Comparison of ENCODE assay signal across 15 cellular contexts in the genomic region with DNA sequence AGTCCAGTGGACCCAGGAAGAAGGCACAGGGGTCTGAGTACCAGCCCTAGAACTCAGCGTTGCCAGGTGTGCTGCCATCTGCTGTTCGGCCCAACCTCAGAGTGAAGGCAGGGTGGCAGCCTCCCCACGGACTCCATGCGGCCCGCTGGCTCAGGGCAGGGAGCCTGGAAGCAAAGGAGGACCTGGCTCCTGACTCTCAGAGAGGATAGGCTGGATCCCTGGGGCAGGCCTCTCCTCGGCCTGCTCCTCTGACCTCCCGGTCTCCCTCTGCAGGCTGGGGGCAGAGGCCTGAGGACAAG. TPM values are rescaled to one million over a fixed set of nuclear protein-coding genes. Genes with fewer than 3 reads are reported as not detected.
DNase-seq lines count a peak whose midpoint lies in the region; ATAC-seq, FAIRE-seq and TF ChIP-seq lines count a peak whose summit lies in the region.
"Had no signal": no experiment of that assay in that cellular context is flagged by ENCODE, and none has a peak within 500 bp of the region (broad histone marks: within the 10 kb centered on the region; RNA-seq: fewer than 3 reads in every experiment).

No MANE protein-coding gene starts in this region.

- H3K27me3 Mint-ChIP-seq in MCF 10A (ENCODE audit: insufficient read depth, unreplicated experiment), result peaks cover 8% of the 10 kb centered on the region
- no peaks in the 10 kb centered on the region for H3K27me3 Mint-ChIP-seq in activated CD8-positive, alpha-beta T cell treated with anti-CD3 and anti-CD28 coated beads, Interleukin-2, amount 10 ng/mL, durations not matched to agents 7 days and 5 days (ENCODE audit: low read depth)
- H3K27me3 Mint-ChIP-seq: activated B cell treated with CpG ODN at 0.5 μM for 24 hours had no signal

- 59% methylated on average over 5 of the region's 7 CpGs for WGBS in mammary epithelial cell (ENCODE audit: low coverage, missing lambda C conversion rate)

- no peak overlapping the region for H3K4me3 ChIP-seq in mammary epithelial cell (replicated peaks in 1 of 3; ENCODE audit: insufficient read depth in 1 of 3, low read depth in 2 of 3, low read length in 3 of 3)
- H3K4me3 ChIP-seq in dorsolateral prefrontal cortex, result no peak overlapping the region
- H3K4me3 ChIP-seq in retinal pigment epithelial cell (ENCODE audit: low read length), result no peak overlapping the region
- H3K4me3 ChIP-seq: lung had no signal

- FAIRE-seq in H54 (lab: Jason Lieb, UNC), result no peak

- no peak overlapping the region for H3K9ac ChIP-seq in mammary epithelial cell (ENCODE audit: insufficient read depth, low read length)

- H3K9me3 ChIP-seq in mammary epithelial cell (replicated peaks; ENCODE audit: insufficient read depth, low read length), result no peaks in the 10 kb centered on the region

- CTCF ChIA-PET in MCF 10A (lab: Yijun Ruan, JAX) (interaction anchor here (0.7 to 1.4 kb wide), 3 partner anchors 10 to 199 kb away, joined by 3 to 6 read pairs (median 5); partner anchors contain the start of gene MCRS1), mammary epithelial cell (lab: Charles Lee; ENCODE audit: low non-redundant PET) (no interaction called here)
- CTCF ChIA-PET in activated CD8-positive, alpha-beta T cell treated with anti-CD3 and anti-CD28 coated beads, Interleukin-2, amount 10 ng/mL, durations not matched to agents 7 days and 5 days (lab: Charles Lee), result interaction anchor here (2.2 kb wide), 1 partner anchor 22 kb away, joined by 6 read pairs; no protein-coding TSS in a partner anchor

- dilution Hi-C loops in mammary epithelial cell (cut with HindIII; ENCODE audit: low sequenced_read_pairs), result loop anchor here (5.0 kb wide), 2 partner anchors 46 to 109 kb away; no protein-coding TSS in a partner anchor

- H3K36me3 ChIP-seq in mammary epithelial cell (ENCODE audit: insufficient read depth, low read length), result peaks cover 6% of the 10 kb centered on the region

- no peak for DNase-seq in MCF 10A (ENCODE audit: unreplicated experiment)
- no peak for DNase-seq in mammary epithelial cell
- DNase-seq in NCI-H69 (lab: John Stamatoyannopoulos, UW), result peak; percentile 19
- no peak for DNase-seq in dorsolateral prefrontal cortex
- DNase-seq in retinal pigment epithelial cell (ENCODE audit: low read depth), result no peak
- DNase-seq in activated CD8-positive, alpha-beta T cell treated with anti-CD3 and anti-CD28 coated beads, Interleukin-2, amount 10 ng/mL, durations not matched to agents 7 days and 5 days, result no peak
- DNase-seq in stimulated activated naive CD8-positive, alpha-beta T cell treated with anti-CD3 and anti-CD28 coated beads, Interleukin-15, Interleukin-2, amounts not matched to agents 100 U/mL and 50 U/mL, for 24 hours, result no peak
- DNase-seq in H54 (ENCODE audit: insufficient read length, low spot score), result no peak
- DNase-seq: activated B cell treated with CpG ODN at 0.5 μM for 24 hours; activated T-cell treated with anti-CD3 and anti-CD28 coated beads, Interleukin-2, amount 50 U/mL, for 1 hour; C1 segment of cervical spinal cord; effector CD4-positive, alpha-beta T cell; NCI-H187; stimulated activated CD4-positive, alpha-beta T cell treated with anti-CD3 and anti-CD28 coated beads, Interleukin-15, amount 100 ng/mL, for 24 hours had no signal

- no peaks in the 10 kb centered on the region for H3K79me2 ChIP-seq in mammary epithelial cell (ENCODE audit: insufficient read depth, low read length)

- H3K27ac ChIP-seq in mammary epithelial cell (ENCODE audit: insufficient read depth, low read depth, low read length) (no peak overlapping the region), dorsolateral prefrontal cortex (peak overlapping the region in 36 of 59 donors; percentile 1 to 89 (median 50))

- H3K27me3 ChIP-seq in mammary epithelial cell (ENCODE audit: insufficient read depth, low read length) (no peaks in the 10 kb centered on the region), dorsolateral prefrontal cortex (no peaks in the 10 kb centered on the region)

- no peaks in the 10 kb centered on the region for H3K4me1 ChIP-seq in mammary epithelial cell (ENCODE audit: insufficient read depth, low read length)

- no peaks in the 10 kb centered on the region for H3K9me3 Mint-ChIP-seq in MCF 10A (ENCODE audit: unreplicated experiment)
- no peaks in the 10 kb centered on the region for H3K9me3 Mint-ChIP-seq in activated CD8-positive, alpha-beta T cell treated with anti-CD3 and anti-CD28 coated beads, Interleukin-2, amount 10 ng/mL, durations not matched to agents 7 days and 5 days (ENCODE audit: insufficient read depth)
- H3K9me3 Mint-ChIP-seq: activated B cell treated with CpG ODN at 0.5 μM for 24 hours had no signal

- H3K27ac Mint-ChIP-seq in MCF 10A (ENCODE audit: low read depth, unreplicated experiment), result no peak overlapping the region
- H3K27ac Mint-ChIP-seq in activated CD8-positive, alpha-beta T cell treated with anti-CD3 and anti-CD28 coated beads, Interleukin-2, amount 10 ng/mL, durations not matched to agents 7 days and 5 days, result no peak overlapping the region
- H3K27ac Mint-ChIP-seq: activated B cell treated with CpG ODN at 0.5 μM for 24 hours had no signal

- BruUV-seq in MCF 10A (replicated peaks; lab: Mats Ljungman, UMichigan), result no TSS peak
- BruUV-seq in mammary epithelial cell (replicated peaks; lab: Mats Ljungman, UMichigan), result no TSS peak

- no peaks in the 10 kb centered on the region for H3K4me1 Mint-ChIP-seq in MCF 10A (ENCODE audit: insufficient read depth, unreplicated experiment)
- H3K4me1 Mint-ChIP-seq in activated CD8-positive, alpha-beta T cell treated with anti-CD3 and anti-CD28 coated beads, Interleukin-2, amount 10 ng/mL, durations not matched to agents 7 days and 5 days (ENCODE audit: low read depth), result peaks cover 37% of the 10 kb centered on the region
- H3K4me1 Mint-ChIP-seq: activated B cell treated with CpG ODN at 0.5 μM for 24 hours had no signal

- H3K36me3 Mint-ChIP-seq in MCF 10A (ENCODE audit: insufficient read depth, unreplicated experiment), result peaks cover 42% of the 10 kb centered on the region
- peaks cover 43% of the 10 kb centered on the region for H3K36me3 Mint-ChIP-seq in activated CD8-positive, alpha-beta T cell treated with anti-CD3 and anti-CD28 coated beads, Interleukin-2, amount 10 ng/mL, durations not matched to agents 7 days and 5 days (ENCODE audit: low read depth)

- H4K20me1 ChIP-seq in mammary epithelial cell (ENCODE audit: insufficient read depth, low read length), result no peaks in the 10 kb centered on the region

- peak; percentile 18 for TF ChIP-seq CTCF in MCF 10A (IDR thresholded peaks at IDR 0.05; ENCODE audit: unreplicated experiment)
- peak in 1 of 2 donors; percentile 35 for TF ChIP-seq CTCF in mammary epithelial cell (conservative IDR thresholded peaks at IDR 0.05 in 1 of 2, IDR thresholded peaks at IDR 0.05 in 1 of 2; ENCODE audit: extremely low read depth in 1 of 2, insufficient read depth in 1 of 2, low read depth in 1 of 2, low read length in 2 of 2)
- TF ChIP-seq CTCF in dorsolateral prefrontal cortex (IDR thresholded peaks at IDR 0.05 in 54 of 56, conservative IDR thresholded peaks at IDR 0.05 in 2 of 56; ENCODE audit: low read depth in 1 of 56, partially characterized antibody in 56 of 56), result peak in 35 of 56 donors; percentile 14 to 45 (median 28)
- peak; percentile 31 for TF ChIP-seq CTCF in retinal pigment epithelial cell (conservative IDR thresholded peaks at IDR 0.05; ENCODE audit: low read depth, low read length)

- in situ Hi-C loops in mammary epithelial cell (cut with MboI; ENCODE audit: low sequenced_read_pairs in 2 of 2), result no loop called here

- ATAC-seq in activated CD8-positive, alpha-beta T cell treated with anti-CD3 and anti-CD28 coated beads, Interleukin-2, amount 10 ng/mL, durations not matched to agents 7 days and 5 days, result no peak
- ATAC-seq in stimulated activated naive CD8-positive, alpha-beta T cell treated with anti-CD3 and anti-CD28 coated beads, Interleukin-15, Interleukin-2, amounts not matched to agents 100 U/mL and 50 U/mL, for 24 hours, result no peak

- no peak overlapping the region for H3K4me2 ChIP-seq in mammary epithelial cell (ENCODE audit: insufficient read depth, low read depth, low read length)

- H2AFZ ChIP-seq in mammary epithelial cell (ENCODE audit: low read depth, low read length), result no peak overlapping the region

- intact Hi-C loops in MCF 10A (cut with micrococcal nuclease) (no loop called here), mammary epithelial cell (cut with micrococcal nuclease) (no loop called here), dorsolateral prefrontal cortex (cut with DNase I) (no loop called here)

- no peak overlapping the region for H3K4me3 Mint-ChIP-seq in MCF 10A (ENCODE audit: unreplicated experiment)
- no peak overlapping the region for H3K4me3 Mint-ChIP-seq in activated CD8-positive, alpha-beta T cell treated with anti-CD3 and anti-CD28 coated beads, Interleukin-2, amount 10 ng/mL, durations not matched to agents 7 days and 5 days
- H3K4me3 Mint-ChIP-seq: activated B cell treated with CpG ODN at 0.5 μM for 24 hours had no signal

- TF ChIP-seq POLR2A in H54 (IDR thresholded peaks at IDR 0.05; ENCODE audit: low read depth, low read length), result no peak

- POLR2A ChIA-PET in MCF 10A (lab: Yijun Ruan, JAX), result interaction anchor here (0.8 kb wide), 1 partner anchor 9 kb away, joined by 3 read pairs; no protein-coding TSS in a partner anchor
- POLR2A ChIA-PET in activated CD8-positive, alpha-beta T cell treated with anti-CD3 and anti-CD28 coated beads, Interleukin-2, amount 10 ng/mL, durations not matched to agents 7 days and 5 days (lab: Charles Lee), result no interaction called here

RNA-seq across cellular contexts. Expression of gene MCRS1, which starts 10.1 kb away (rescaled TPM):
- total RNA-seq in MCF 10A (2022) (34.3 and 58.7 TPM in 2 replicates), mammary epithelial cell (10 to 100 TPM; 43.8 to 59.5 TPM), dorsolateral prefrontal cortex (10 to 100 TPM; 42.9 to 84.1 (median 60.3) TPM)
- polyA plus RNA-seq in mammary epithelial cell, result 68.9 TPM
- polyA minus RNA-seq in mammary epithelial cell, result 38.1 TPM
- total RNA-seq in activated CD8-positive, alpha-beta T cell treated with anti-CD3 and anti-CD28 coated beads, Interleukin-2, amount 10 ng/mL, durations not matched to agents 7 days and 5 days, result 10 to 100 TPM; 85.9 to 86.1 TPM

RNA-seq across cellular contexts. Expression of gene KCNH3, which starts 19.0 kb away (rescaled TPM):
- total RNA-seq in MCF 10A (2022), result not detected in 2 replicates
- 1 to 10 TPM in 1 of 2 donors, under 1 TPM in 1; under 0.01 to 1.2 TPM for total RNA-seq in mammary epithelial cell
- polyA plus RNA-seq in mammary epithelial cell, result 0.08 TPM
- polyA minus RNA-seq in mammary epithelial cell, result not detected
- 100 to 1,000 TPM in 36 of 120 experiments, 10 to 100 TPM in 84; 31.1 to 139 (median 94.3) TPM for total RNA-seq in dorsolateral prefrontal cortex
- total RNA-seq in activated CD8-positive, alpha-beta T cell treated with anti-CD3 and anti-CD28 coated beads, Interleukin-2, amount 10 ng/mL, durations not matched to agents 7 days and 5 days, result 1 to 10 TPM; 5.1 to 5.3 TPM

RNA-seq across cellular contexts. Expression of gene FAM186B, which starts 47.6 kb away (rescaled TPM):
- total RNA-seq in MCF 10A (2022), result 0.30 and 0.64 TPM in 2 replicates
- under 1 TPM; 0.33 to 0.35 TPM for total RNA-seq in mammary epithelial cell
- 0.19 TPM for polyA plus RNA-seq in mammary epithelial cell
- not detected for polyA minus RNA-seq in mammary epithelial cell
- total RNA-seq in dorsolateral prefrontal cortex, result 1 to 10 TPM in 1 of 120 experiments, under 1 TPM in 65, not detected in 54; 0.14 to 1.2 (median 0.31) TPM
- under 1 TPM; 0.18 to 0.21 TPM for total RNA-seq in activated CD8-positive, alpha-beta T cell treated with anti-CD3 and anti-CD28 coated beads, Interleukin-2, amount 10 ng/mL, durations not matched to agents 7 days and 5 days

Comparison
In these comparisons a context has a peak if more than half of its experiments do, and no peak if none do; other contexts are left out.
1. RNA of gene KCNH3, which starts 19.0 kb away (total RNA-seq): 31.1 to 139 TPM in dorsolateral prefrontal cortex; 5.1 to 5.3 TPM in activated CD8-positive, alpha-beta T cell treated with anti-CD3 and anti-CD28 coated beads, Interleukin-2, amount 10 ng/mL, durations not matched to agents 7 days and 5 days, under 0.01 to 1.2 TPM in mammary epithelial cell and not detected in MCF 10A; every median in the first group is over 4 times any median in the second.